In the genomic region with DNA sequence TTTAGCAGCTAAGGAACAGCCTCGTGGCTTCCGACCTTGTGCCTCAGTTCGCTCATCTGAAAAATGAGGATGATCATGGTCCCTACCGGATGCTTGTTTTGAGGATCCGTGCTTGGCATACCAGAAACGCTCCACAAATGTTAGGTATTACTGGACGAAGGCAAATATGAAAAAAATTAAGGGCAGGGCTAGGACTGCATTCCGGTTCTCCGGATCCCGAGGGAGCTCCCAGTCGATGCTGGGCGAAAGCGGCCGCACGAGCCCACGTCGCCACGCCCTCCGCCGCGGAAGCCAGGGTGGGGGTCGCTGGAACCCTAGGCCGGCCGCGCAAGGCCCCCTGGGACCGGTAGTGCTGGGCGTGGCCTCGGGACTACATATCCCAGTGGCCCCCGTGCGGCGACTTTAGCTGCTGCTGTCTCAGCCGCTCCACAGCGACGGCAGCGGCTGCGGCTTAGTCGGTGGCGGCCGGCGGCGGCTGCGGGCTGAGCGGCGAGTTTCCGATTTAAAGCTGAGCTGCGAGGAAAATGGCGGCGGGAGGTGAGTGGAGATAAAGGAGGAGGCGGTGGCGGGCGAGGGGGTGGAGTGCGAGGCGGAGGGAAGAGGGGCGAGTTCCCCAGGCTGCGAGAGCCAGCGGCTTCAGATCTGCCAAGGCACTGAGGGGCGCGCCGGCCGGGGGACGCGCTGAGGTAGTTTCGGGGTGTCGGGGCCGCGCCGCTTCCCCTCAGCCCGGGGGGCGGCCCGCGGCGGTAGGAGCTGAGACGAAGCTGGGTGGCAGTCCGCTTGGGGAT, we compare ENCODE assay signal across 8 cellular contexts. TPM values are rescaled to one million over a fixed set of nuclear protein-coding genes. Genes with fewer than 3 reads are reported as not detected.
DNase-seq lines count a peak whose midpoint lies in the region; ATAC-seq and TF ChIP-seq lines count a peak whose summit lies in the region.

A gene (plus strand): TSS at position 405 of the 788 bp plus-strand sequence. CDS start 120,361 bp downstream, outside the sequence.

- ATAC-seq in HG02759 (IDR thresholded peaks at IDR 0.05; ENCODE audit: unreplicated experiment): peak; percentile 85
- peak; percentile 97 to 99 (median 99) for ATAC-seq in heart right ventricle

- peak within 1 kb of the TSS; percentile 90 to 99 (median 94) for H3K27ac ChIP-seq in heart right ventricle

- no peaks in the 10 kb centered on the region for H3K9me3 Mint-ChIP-seq in type B pancreatic cell

- H3K9me3 ChIP-seq in adipocyte (ENCODE audit: control insufficient read depth, low read length) (no peaks in the 10 kb centered on the region), heart right ventricle (no peaks in the 10 kb centered on the region)

- H3K27me3 ChIP-seq in adipocyte (replicated peaks; ENCODE audit: control insufficient read depth, insufficient read depth, low read length) (no peaks in the 10 kb centered on the region), heart right ventricle (no peaks in the 10 kb centered on the region)

- TF ChIP-seq CTCF in GM12873 (IDR thresholded peaks at IDR 0.05; ENCODE audit: insufficient read depth, low read depth, low read length, missing control alignments) (peak; percentile 51), heart right ventricle (IDR thresholded peaks at IDR 0.05) (peak; percentile 32 to 69 (median 58)), type B pancreatic cell (conservative IDR thresholded peaks at IDR 0.05) (peak; percentile 73)

- peaks cover 26% of the 10 kb centered on the region for H3K4me1 Mint-ChIP-seq in type B pancreatic cell (ENCODE audit: unreplicated experiment)

- peak within 1 kb of the TSS; percentile 95 for H3K4me3 ChIP-seq in adipocyte (ENCODE audit: low read length)
- H3K4me3 ChIP-seq in heart right ventricle: peak within 1 kb of the TSS; percentile 82 to 100 (median 94)

- H3K4me1 ChIP-seq in adipocyte (ENCODE audit: control insufficient read depth, insufficient read depth, low read length): peaks cover 22% of the 10 kb centered on the region
- H3K4me1 ChIP-seq in heart right ventricle: peaks cover 0 to 46% (median 26%) of the 10 kb centered on the region in 9 donors

- no peaks in the 10 kb centered on the region for H3K27me3 Mint-ChIP-seq in type B pancreatic cell

- 0% methylated on average over 74 of the region's 74 CpGs for WGBS in heart right ventricle, 2 donors

- H3K27ac Mint-ChIP-seq in type B pancreatic cell: peak within 1 kb of the TSS; percentile 93

- peak; percentile 68 for DNase-seq in NCI-H1436 treated with DMSO at 0.1 percent for 48 hours (lab: John Stamatoyannopoulos, UW)
- DNase-seq in T follicular helper cell (ENCODE audit: low read depth): peak; percentile 75
- peak; percentile 95 for DNase-seq in adipocyte (ENCODE audit: low read depth)
- DNase-seq in heart right ventricle: peak; percentile 95 to 97
- DNase-seq in posterior cingulate gyrus: peak; percentile 91 to 99 (median 95)
- DNase-seq in type B pancreatic cell (ENCODE audit: extremely low spot score, unreplicated experiment): peak; percentile 97

- no peaks in the 10 kb centered on the region for H3K36me3 Mint-ChIP-seq in type B pancreatic cell

- peak within 1 kb of the TSS; percentile 97 for H3K9ac ChIP-seq in adipocyte (ENCODE audit: low read length)

- H3K4me3 Mint-ChIP-seq in type B pancreatic cell: peak within 1 kb of the TSS; percentile 99

- intact Hi-C loops in heart right ventricle (cut with DNase I): loop anchor here in 9 of 10 donors (2.0 to 10.0 kb wide), 14 partner anchors 41 to 747 kb away; no protein-coding TSS in a partner anchor
- intact Hi-C loops in posterior cingulate gyrus (cut with DNase I): loop anchor here (2.0 kb wide), 1 partner anchor 75 kb away; no protein-coding TSS in a partner anchor

- H3K36me3 ChIP-seq in adipocyte (ENCODE audit: control insufficient read depth, insufficient read depth, low read length, severe bottlenecking): no peaks in the 10 kb centered on the region
- H3K36me3 ChIP-seq in heart right ventricle: no peaks in the 10 kb centered on the region

RNA-seq across cellular contexts. Expression of the gene that starts here (rescaled TPM):
- total RNA-seq in heart right ventricle (10 to 100 TPM; 19.7 to 30.2 (median 22.6) TPM), type B pancreatic cell (ENCODE audit: low replicate concordance) (37.3 and 50.2 TPM in 2 replicates)
- polyA plus RNA-seq in heart right ventricle: 10 to 100 TPM in 1 of 2 donors, 1 to 10 TPM in 1; 8.0 to 11.6 TPM

Comparison
In these comparisons a context has a peak if more than half of its experiments do, and no peak if none do; other contexts are left out.
1. Peak in every context shown above with its lines: DNase-seq, ATAC-seq, H3K4me3 ChIP-seq and H3K27ac ChIP-seq.